Comparison of ENCODE assay signal across 14 cellular contexts in the genomic region with DNA sequence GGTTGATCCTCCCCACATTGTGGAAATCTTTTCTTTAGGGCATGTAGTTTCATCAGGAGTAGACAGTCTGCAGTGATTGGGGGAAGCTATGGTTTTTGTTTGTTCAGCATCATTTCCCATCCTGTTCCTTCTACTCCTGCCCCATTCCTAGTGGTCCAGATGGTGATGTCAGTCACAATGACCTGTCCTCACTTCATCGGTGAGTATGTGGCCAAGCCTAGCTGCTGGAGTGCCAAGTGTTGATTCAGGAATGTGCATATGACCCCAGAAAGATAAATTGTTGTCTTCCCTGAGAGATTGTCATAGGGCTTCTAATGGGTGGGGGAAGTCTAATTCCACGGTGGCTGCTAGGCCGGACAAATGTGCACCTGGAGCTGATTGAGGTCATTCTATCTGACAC.
DNase-seq lines count a peak whose midpoint lies in the region; ATAC-seq and TF ChIP-seq lines count a peak whose summit lies in the region.
"Had no signal": no experiment of that assay in that cellular context is flagged by ENCODE, and none has a peak within 500 bp of the region (broad histone marks: within the 10 kb centered on the region; RNA-seq: fewer than 3 reads in every experiment).

No MANE protein-coding gene starts in this region.

- no peaks in the 10 kb centered on the region for H3K4me1 Mint-ChIP-seq in activated T-helper 1 cell treated with anti-CD3 and anti-CD28 coated beads, Interleukin-12 subunit alpha, Interleukin-12 subunit beta, Interleukin-2, Interleukin-4 antibody, amounts not matched to agents 30 ng/mL and 10 ng/mL and 1 ng/mL, durations not matched to agents 14 hours and 24 hours and 36 hours (ENCODE audit: low read depth)

- CTCF ChIA-PET in IMR-90 (lab: Yijun Ruan, JAX): interaction anchor here (0.5 kb wide), 1 partner anchor 56 kb away, joined by 3 read pairs; no protein-coding TSS in a partner anchor

- peaks cover 3% of the 10 kb centered on the region; the same call in 1 of the 2 replicates for H3K9me3 ChIP-seq in IMR-90 (ENCODE audit: control insufficient read depth, insufficient read depth, low read length)

- H3K27ac Mint-ChIP-seq in activated T-helper 1 cell treated with anti-CD3 and anti-CD28 coated beads, Interleukin-12 subunit alpha, Interleukin-12 subunit beta, Interleukin-2, Interleukin-4 antibody, amounts not matched to agents 30 ng/mL and 10 ng/mL and 1 ng/mL, durations not matched to agents 14 hours and 24 hours and 36 hours: no peak overlapping the region

- no peak overlapping the region for H2AK9ac ChIP-seq in IMR-90 (replicated peaks; ENCODE audit: low read depth, low read length, poor library complexity)

- H4K5ac ChIP-seq in IMR-90 (ENCODE audit: low read depth, low read length): no peak overlapping the region

- H4K91ac ChIP-seq in IMR-90 (ENCODE audit: insufficient read depth, low read depth, low read length): no peak overlapping the region

- peak overlapping the region; percentile 55; the same call in 1 of the 2 replicates for H3K14ac ChIP-seq in IMR-90 (replicated peaks; ENCODE audit: low read depth, low read length)

- H3K36me3 Mint-ChIP-seq in activated T-helper 1 cell treated with anti-CD3 and anti-CD28 coated beads, Interleukin-12 subunit alpha, Interleukin-12 subunit beta, Interleukin-2, Interleukin-4 antibody, amounts not matched to agents 30 ng/mL and 10 ng/mL and 1 ng/mL, durations not matched to agents 14 hours and 24 hours and 36 hours (ENCODE audit: low read depth): no peaks in the 10 kb centered on the region

- peak overlapping the region; percentile 11; the same call in 1 of the 2 replicates for H2AK5ac ChIP-seq in IMR-90 (ENCODE audit: low read depth, low read length)

- H3K9ac ChIP-seq in IMR-90 (ENCODE audit: low read depth, low read length): no peak overlapping the region

- no CpG with 5 or more reads among the region's 3 CpGs for WGBS in IMR-90 (ENCODE audit: extremely low coverage in 2 of 2, insufficient read length in 1 of 2), 2 experiments

- H3K27me3 Mint-ChIP-seq in activated T-helper 1 cell treated with anti-CD3 and anti-CD28 coated beads, Interleukin-12 subunit alpha, Interleukin-12 subunit beta, Interleukin-2, Interleukin-4 antibody, amounts not matched to agents 30 ng/mL and 10 ng/mL and 1 ng/mL, durations not matched to agents 14 hours and 24 hours and 36 hours (ENCODE audit: insufficient read depth): no peaks in the 10 kb centered on the region

- no peak overlapping the region; the same call in 2 of the 3 replicates for H2BK15ac ChIP-seq in IMR-90 (ENCODE audit: low read depth, low read length)

- TF ChIP-seq CTCF in IMR-90 (conservative IDR thresholded peaks at IDR 0.05; ENCODE audit: low read depth, low read length): no peak

- H3K27ac ChIP-seq in IMR-90 (ENCODE audit: insufficient read depth, low read length): no peak overlapping the region
- H3K27ac ChIP-seq: A549 had no signal

- peaks cover 4% of the 10 kb centered on the region; the same call in 1 of the 2 replicates for H3K9me1 ChIP-seq in IMR-90 (ENCODE audit: insufficient read depth, low read length)

- no peak for TF ChIP-seq RAD21 in IMR-90 (IDR thresholded peaks at IDR 0.05; ENCODE audit: low read length)

- peak overlapping the region; percentile 45; the same call in 1 of the 2 replicates for H3K23ac ChIP-seq in IMR-90 (ENCODE audit: low read depth, low read length)

- no peak overlapping the region for H3K56ac ChIP-seq in IMR-90 (ENCODE audit: extremely low read depth, insufficient read depth, low read length)

- BruUV-seq in IMR-90 (replicated peaks; lab: Mats Ljungman, UMichigan): no TSS peak

- dilution Hi-C loops in IMR-90 (cut with HindIII; ENCODE audit: low sequenced_read_pairs, unreplicated experiment): no loop called here

- intact Hi-C loops in IMR-90 (cut with micrococcal nuclease): no loop called here
- intact Hi-C loops in activated T-helper 1 cell treated with anti-CD3 and anti-CD28 coated beads, Interleukin-12 subunit alpha, Interleukin-12 subunit beta, Interleukin-2, Interleukin-4 antibody, amounts not matched to agents 30 ng/mL and 10 ng/mL and 1 ng/mL, durations not matched to agents 14 hours and 24 hours and 36 hours (cut with micrococcal nuclease): no loop called here

- H3K4ac ChIP-seq in IMR-90 (ENCODE audit: low read depth, low read length): no peak overlapping the region; the same call in 1 of the 2 replicates

- in situ Hi-C loops in ACHN (cut with HindIII; ENCODE audit: low pct_ligation_motif_present, low pct_unique_long_range_greater_than_20kb, low sequenced_read_pairs) (no loop called here), IMR-90 (cut with MboI; ENCODE audit: low sequenced_read_pairs) (no loop called here)

- H2BK120ac ChIP-seq in IMR-90 (ENCODE audit: low read depth, low read length): no peak overlapping the region

- TF ChIP-seq POLR2A in IMR-90 (IDR thresholded peaks at IDR 0.05; ENCODE audit: low read depth, low read length): no peak

- H3K18ac ChIP-seq in IMR-90 (ENCODE audit: low read depth, low read length): no peak overlapping the region

- H3K4me3 ChIP-seq in IMR-90 (ENCODE audit: insufficient read depth, low read depth, low read length) (no peak overlapping the region), H7 (ENCODE audit: insufficient read depth, low read depth, low read length) (no peak overlapping the region)
- H3K4me3 ChIP-seq: A549 had no signal

- H3K79me1 ChIP-seq in IMR-90 (ENCODE audit: low read depth in 1 of 2, low read length in 2 of 2): no peaks in the 10 kb centered on the region

- H3K4me3 Mint-ChIP-seq in activated T-helper 1 cell treated with anti-CD3 and anti-CD28 coated beads, Interleukin-12 subunit alpha, Interleukin-12 subunit beta, Interleukin-2, Interleukin-4 antibody, amounts not matched to agents 30 ng/mL and 10 ng/mL and 1 ng/mL, durations not matched to agents 14 hours and 24 hours and 36 hours: no peak overlapping the region

- peak overlapping the region; percentile 34 for H2AFZ ChIP-seq in IMR-90 (replicated peaks; ENCODE audit: low read length, poor library complexity)

- H4K20me1 ChIP-seq in IMR-90 (ENCODE audit: insufficient read depth, low read length): no peaks in the 10 kb centered on the region

- H3K9me3 Mint-ChIP-seq in activated T-helper 1 cell treated with anti-CD3 and anti-CD28 coated beads, Interleukin-12 subunit alpha, Interleukin-12 subunit beta, Interleukin-2, Interleukin-4 antibody, amounts not matched to agents 30 ng/mL and 10 ng/mL and 1 ng/mL, durations not matched to agents 14 hours and 24 hours and 36 hours: peaks cover 11% of the 10 kb centered on the region

- no peaks in the 10 kb centered on the region for H3K36me3 ChIP-seq in IMR-90 (ENCODE audit: control insufficient read depth, insufficient read depth, low read length)
- no peaks in the 10 kb centered on the region for H3K36me3 ChIP-seq in H7 (replicated peaks; ENCODE audit: control insufficient read depth, insufficient read depth, low read length)

- ATAC-seq in IMR-90 (ENCODE audit: low read depth): no peak; the same call in 1 of the 2 replicates
- ATAC-seq: A549 had no signal

- H3K27me3 ChIP-seq in IMR-90 (ENCODE audit: control insufficient read depth, insufficient read depth, low read length): no peaks in the 10 kb centered on the region
- no peaks in the 10 kb centered on the region for H3K27me3 ChIP-seq in H7 (ENCODE audit: control insufficient read depth, insufficient read depth, low read length)

- H2BK20ac ChIP-seq in IMR-90 (ENCODE audit: low read depth, low read length): no peak overlapping the region

- H2BK5ac ChIP-seq in IMR-90 (ENCODE audit: low read depth, low read length, poor library complexity, severe bottlenecking): no peak overlapping the region

- peak; percentile 57 for DNase-seq in ACHN
- DNase-seq in IMR-90: peak; percentile 62
- peak; percentile 26 for DNase-seq in RKO (ENCODE audit: low spot score)
- DNase-seq in kidney glomerular epithelial cell (lab: John Stamatoyannopoulos, UW): peak; percentile 74
- no peak for DNase-seq in stimulated activated CD4-positive, alpha-beta T cell treated with anti-CD3 and anti-CD28 coated beads, Interleukin-2, amount 100 ng/mL, for 24 hours
- DNase-seq in activated T-helper 1 cell treated with anti-CD3 and anti-CD28 coated beads, Interleukin-12 subunit alpha, Interleukin-12 subunit beta, Interleukin-2, Interleukin-4 antibody, amounts not matched to agents 30 ng/mL and 10 ng/mL and 1 ng/mL, durations not matched to agents 14 hours and 24 hours and 36 hours (ENCODE audit: low spot score): no peak
- no peak for DNase-seq in stimulated activated naive CD4-positive, alpha-beta T cell treated with Interleukin-2 at 50 U/mL for 16 hours (lab: John Stamatoyannopoulos, UW)
- no peak for DNase-seq in H7
- DNase-seq: DMS79, GOT3, NCI-H1048, NCI-H146, SHP77 had no signal

- H4K8ac ChIP-seq in IMR-90 (ENCODE audit: low read depth in 2 of 2, low read length in 2 of 2): no peak overlapping the region; a peak in 1 of 4 replicates

- H3K4me2 ChIP-seq in IMR-90 (ENCODE audit: low read depth, low read length): no peak overlapping the region
- H3K4me2 ChIP-seq: A549 had no signal

- H3K4me1 ChIP-seq in IMR-90 (ENCODE audit: control insufficient read depth, insufficient read depth, low read length): peaks cover 4% of the 10 kb centered on the region
- H3K4me1 ChIP-seq: A549 had no signal

- POLR2A ChIA-PET in IMR-90 (lab: Charles Lee; ENCODE audit: unreplicated experiment): no interaction called here

TF ChIP-seq in IMR-90, 13 proteins besides CTCF, POLR2A, EP300 and RAD21:
- TF ChIP-seq MAZ (IDR thresholded peaks at IDR 0.05; ENCODE audit: borderline replicate concordance, low read depth, low read length) (no peak), RFX5 (IDR thresholded peaks at IDR 0.05; ENCODE audit: low read depth, low read length) (no peak), USF2 (IDR thresholded peaks at IDR 0.05; ENCODE audit: low read depth, low read length) (no peak), NFE2L2 (IDR thresholded peaks at IDR 0.05; ENCODE audit: low read depth, low read length) (no peak), MXI1 (IDR thresholded peaks at IDR 0.05; ENCODE audit: borderline replicate concordance, low read depth, low read length) (no peak), BHLHE40 (IDR thresholded peaks at IDR 0.05; ENCODE audit: low read depth, low read length) (no peak), FOS (IDR thresholded peaks at IDR 0.05; ENCODE audit: low read depth, low read length) (no peak)

Comparison
In these comparisons a context has a peak if more than half of its experiments do, and no peak if none do; other contexts are left out.
1. DNase-seq: peak in ACHN (single experiment), IMR-90 (single experiment), RKO (single experiment) and kidney glomerular epithelial cell (single experiment); none in stimulated activated CD4-positive, alpha-beta T cell treated with anti-CD3 and anti-CD28 coated beads, Interleukin-2, amount 100 ng/mL, for 24 hours (0 of 2), activated T-helper 1 cell treated with anti-CD3 and anti-CD28 coated beads, Interleukin-12 subunit alpha, Interleukin-12 subunit beta, Interleukin-2, Interleukin-4 antibody, amounts not matched to agents 30 ng/mL and 10 ng/mL and 1 ng/mL, durations not matched to agents 14 hours and 24 hours and 36 hours (single experiment), stimulated activated naive CD4-positive, alpha-beta T cell treated with Interleukin-2 at 50 U/mL for 16 hours (single experiment) and H7 (single experiment).